Comparison of ENCODE assay signal across 16 cellular contexts in genomic region chr15:69972436-69972835, GRCh38.
"Had no signal": no experiment of that assay in that cellular context is flagged by ENCODE, and none has a peak within 500 bp of the region (broad histone marks: within the 10 kb centered on the region; RNA-seq: fewer than 3 reads in every experiment).

No MANE protein-coding gene starts in this region.

- DNase-seq: activated B cell treated with CpG ODN at 0.5 μM for 24 hours; activated CD4-positive, alpha-beta T cell treated with anti-CD3 and anti-CD28 coated beads, Interleukin-2, amount 50 U/mL, for 1 hour; activated CD4-positive, CD25-positive, alpha-beta regulatory T cell treated with anti-CD3 and anti-CD28 coated beads, Interleukin-2, amount 50 U/mL, for 72 hours; activated effector memory CD4-positive, alpha-beta T cell treated with anti-CD3 and anti-CD28 coated beads, Interleukin-2, amount 50 U/mL, for 16 hours; activated gamma-delta T cell treated with Interleukin-2 at 50 U/mL for 16 hours; activated naive CD4-positive, alpha-beta T cell; activated naive CD4-positive, alpha-beta T cell treated with anti-CD3 and anti-CD28 coated beads, Interleukin-2, amount 50 U/mL, for 16 hours; activated T-cell treated with anti-CD3 and anti-CD28 coated beads for 4 hours; activated T-cell treated with anti-CD3 and anti-CD28 coated beads, Interleukin-2, amount 50 U/mL, for 1 hour; activated T-cell treated with anti-CD3 and anti-CD28 coated beads, Interleukin-2, amount 50 U/mL, for 4 hours; adrenal gland; aorta; caudate nucleus; T-helper 17 cell; T1000 had no signal

- H3K9me3 ChIP-seq: adrenal gland had no signal

- H3K4me1 ChIP-seq: adrenal gland had no signal

- H3K27ac ChIP-seq: adrenal gland, cardiac muscle cell had no signal

- H3K27me3 ChIP-seq: adrenal gland had no signal

- H3K4me3 ChIP-seq: adrenal gland, cardiac muscle cell had no signal

- ATAC-seq: T-helper 17 cell had no signal

- H3K36me3 ChIP-seq: adrenal gland, cardiac muscle cell had no signal
